Comparison of ENCODE assay signal across 29 cellular contexts in the genomic region with DNA sequence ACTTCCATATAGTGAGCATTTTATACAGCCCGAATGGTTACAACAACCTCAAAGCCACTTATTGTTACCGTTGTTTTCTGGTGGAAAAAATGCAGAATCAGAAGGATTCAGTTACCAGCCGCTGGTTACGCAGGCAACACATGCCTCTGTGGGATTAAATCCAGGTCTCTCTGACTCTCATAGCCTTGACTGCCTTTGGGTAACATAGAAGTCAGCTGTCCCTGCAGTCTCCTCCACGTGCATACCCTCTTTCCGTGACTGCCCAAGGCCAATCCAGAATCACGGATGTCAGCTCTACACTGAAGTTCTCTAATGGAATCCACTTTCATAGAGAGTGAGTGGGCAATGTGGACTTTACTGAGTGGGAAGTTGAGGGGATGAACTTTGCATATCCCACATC.
"Had no signal": no experiment of that assay in that cellular context is flagged by ENCODE, and none has a peak within 500 bp of the region (broad histone marks: within the 10 kb centered on the region; RNA-seq: fewer than 3 reads in every experiment).

No MANE protein-coding gene starts in this region.

- H3K4me1 ChIP-seq: colonic mucosa, esophagus squamous epithelium, foreskin keratinocyte, gastrocnemius medialis, heart right ventricle had no signal

- H3K9me3 ChIP-seq: colonic mucosa, esophagus muscularis mucosa, esophagus squamous epithelium, gastrocnemius medialis, gastroesophageal sphincter, heart left ventricle, heart right ventricle had no signal

- H3K36me3 ChIP-seq: colonic mucosa, esophagus muscularis mucosa, esophagus squamous epithelium, gastrocnemius medialis, gastroesophageal sphincter, heart left ventricle, heart right ventricle had no signal

- H3K27me3 ChIP-seq: colonic mucosa, esophagus muscularis mucosa, esophagus squamous epithelium, foreskin keratinocyte, gastrocnemius medialis, gastroesophageal sphincter, heart left ventricle, heart right ventricle had no signal

- H3K9me3 Mint-ChIP-seq: dendritic cell treated with granulocyte-macrophage colony-stimulating factor and Interleukin-4, amounts not matched to agents 40 ng/mL and 50 ng/mL, for 4 days; effector memory CD8-positive, alpha-beta T cell had no signal

- H3K27ac Mint-ChIP-seq: dendritic cell treated with granulocyte-macrophage colony-stimulating factor and Interleukin-4, amounts not matched to agents 40 ng/mL and 50 ng/mL, for 4 days; effector memory CD8-positive, alpha-beta T cell; endodermal cell had no signal

- DNase-seq: colonic mucosa; cortex of kidney; dermis blood vessel endothelial cell; dorsolateral prefrontal cortex; effector CD4-positive, alpha-beta T cell; effector CD8-positive, alpha-beta T cell; effector memory CD4-positive, alpha-beta T cell; effector memory CD8-positive, alpha-beta T cell; endodermal cell; erythroblast; esophagus squamous epithelium; foreskin fibroblast; foreskin keratinocyte; foreskin melanocyte; gastrocnemius medialis; glutamatergic neuron; head of caudate nucleus; heart left ventricle; heart right ventricle had no signal

- H3K27me3 Mint-ChIP-seq: dendritic cell treated with granulocyte-macrophage colony-stimulating factor and Interleukin-4, amounts not matched to agents 40 ng/mL and 50 ng/mL, for 4 days; effector memory CD8-positive, alpha-beta T cell had no signal

- ATAC-seq: effector memory CD8-positive, alpha-beta T cell; esophagus mucosa; foreskin keratinocyte; gastrocnemius medialis; gastroesophageal sphincter; heart left ventricle; heart right ventricle had no signal

- H3K27ac ChIP-seq: colonic mucosa, coronary artery, dorsolateral prefrontal cortex, epithelial cell of prostate, esophagus muscularis mucosa, esophagus squamous epithelium, foreskin keratinocyte, gastrocnemius medialis, gastroesophageal sphincter, heart left ventricle, heart right ventricle had no signal

- FAIRE-seq: colon, endometrium, endothelial cell of umbilical vein, frontal cortex had no signal

- H3K4me3 ChIP-seq: colonic mucosa, coronary artery, dorsolateral prefrontal cortex, esophagus muscularis mucosa, esophagus squamous epithelium, gastrocnemius medialis, gastroesophageal sphincter, heart left ventricle, heart right ventricle had no signal

- H3K4me3 Mint-ChIP-seq: dendritic cell treated with granulocyte-macrophage colony-stimulating factor and Interleukin-4, amounts not matched to agents 40 ng/mL and 50 ng/mL, for 4 days; effector memory CD8-positive, alpha-beta T cell; endodermal cell had no signal
